ENCODE assay signal across 23 cellular contexts in the genomic region with DNA sequence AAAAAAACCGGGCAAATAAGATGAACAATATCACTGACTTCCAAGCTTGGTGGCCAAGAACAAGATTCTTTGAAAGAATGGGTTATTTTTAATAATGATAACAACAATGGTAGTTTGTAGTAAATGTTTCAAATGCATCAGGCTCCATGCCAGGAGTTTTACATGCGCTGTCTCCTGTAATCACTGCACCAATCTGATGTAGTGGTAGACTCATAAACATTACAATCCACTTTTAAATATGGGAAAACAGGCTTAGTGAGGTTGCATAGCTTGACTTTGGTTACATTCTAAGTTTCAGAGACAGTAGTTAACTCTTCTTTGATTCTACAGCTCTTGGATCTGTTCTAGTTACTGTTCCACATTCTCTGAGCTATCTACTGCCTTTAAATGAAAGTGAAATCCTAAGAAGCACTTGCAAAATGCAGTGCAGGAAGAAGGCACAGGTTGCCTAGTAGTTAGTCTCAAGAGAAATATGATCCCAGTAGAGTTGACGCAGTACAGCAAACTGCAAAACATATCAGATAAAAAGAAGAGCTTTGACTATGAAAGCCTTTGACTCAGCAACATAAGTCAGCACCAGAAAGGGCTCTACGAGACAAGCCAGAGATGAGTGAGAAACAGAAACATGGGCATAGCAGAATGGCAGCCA.
DNase-seq lines count a peak whose midpoint lies in the region; ATAC-seq, FAIRE-seq and TF ChIP-seq lines count a peak whose summit lies in the region.
"Had no signal": no experiment of that assay in that cellular context is flagged by ENCODE, and none has a peak within 500 bp of the region (broad histone marks: within the 10 kb centered on the region; RNA-seq: fewer than 3 reads in every experiment).

No MANE protein-coding gene starts in this region.

- ATAC-seq in HG02884 (IDR thresholded peaks at IDR 0.05; ENCODE audit: unreplicated experiment) (peak; percentile 60), GM19395 (IDR thresholded peaks at IDR 0.05; ENCODE audit: unreplicated experiment) (no peak)
- ATAC-seq: activated CD8-positive, alpha-beta memory T cell treated with anti-CD3 and anti-CD28 coated beads, Interleukin-2, amount 10 ng/mL, durations not matched to agents 7 days and 5 days; activated naive CD4-positive, alpha-beta T cell treated with anti-CD3 and anti-CD28 coated beads, Interleukin-2, amount 50 U/mL, for 72 hours; K562; left lobe of liver; natural killer cell had no signal

- peak; percentile 54 for DNase-seq in DMS 273 treated with DMSO at 0.1 percent for 48 hours (lab: John Stamatoyannopoulos, UW)
- DNase-seq in NAMALWA (ENCODE audit: low spot score), result no peak
- no peak for DNase-seq in activated CD4-positive, CD25-positive, alpha-beta regulatory T cell treated with anti-CD3 and anti-CD28 coated beads, Interleukin-2, amount 50 U/mL, for 72 hours
- DNase-seq in AG20443 (ENCODE audit: low spot score), result no peak
- DNase-seq: activated CD4-positive, alpha-beta T cell treated with anti-CD3 and anti-CD28 coated beads for 4 hours; activated CD8-positive, alpha-beta memory T cell treated with anti-CD3 and anti-CD28 coated beads, Interleukin-2, amount 10 ng/mL, durations not matched to agents 7 days and 5 days; CD4-positive, alpha-beta memory T cell; effector memory CD4-positive, alpha-beta T cell; natural killer cell; NCI-H1048; NCI-H2029; NCI-H510A; sigmoid colon; stimulated activated naive CD4-positive, alpha-beta T cell had no signal

- H3K27ac ChIP-seq in VCaP, result peak overlapping the region; percentile 71
- H3K27ac ChIP-seq: esophagus muscularis mucosa, sigmoid colon, thoracic aorta had no signal

- FAIRE-seq in islet of Langerhans (lab: Jason Lieb, UNC), result peak; percentile 81
- FAIRE-seq: K562 had no signal

- no peak for TF ChIP-seq CTCF in VCaP (conservative IDR thresholded peaks at IDR 0.05)
